ENCODE assay signal across 11 cellular contexts in genomic region chr19:756232-756631, GRCh38. TPM values are rescaled to one million over a fixed set of nuclear protein-coding genes. Genes with fewer than 3 reads are reported as not detected.
A peak's percentile ranks its signal among the peaks of the same experiment; 100 is the strongest.
DNase-seq lines count a peak whose midpoint lies in the region; ATAC-seq and TF ChIP-seq lines count a peak whose summit lies in the region.
"Had no signal": no experiment of that assay in that cellular context is flagged by ENCODE, and none has a peak within 500 bp of the region (broad histone marks: within the 10 kb centered on the region; RNA-seq: fewer than 3 reads in every experiment).

No MANE protein-coding gene starts in this region.

- intact Hi-C loops in mucosa of descending colon (cut with DNase I, micrococcal nuclease) (no loop called here), cardiac septum (cut with DNase I) (no loop called here), Right ventricle myocardium inferior (cut with DNase I) (no loop called here)

- H3K36me3 Mint-ChIP-seq in activated naive CD8-positive, alpha-beta T cell treated with anti-CD3 and anti-CD28 coated beads for 36 hours = no peaks in the 10 kb centered on the region
- H3K36me3 Mint-ChIP-seq: T-cell had no signal

- no peak overlapping the region for H3K27ac Mint-ChIP-seq in activated naive CD8-positive, alpha-beta T cell treated with anti-CD3 and anti-CD28 coated beads for 36 hours
- H3K27ac Mint-ChIP-seq: T-cell had no signal

- TF ChIP-seq POLR2A in tibial nerve (IDR thresholded peaks at IDR 0.05) = no peak

- H3K4me1 ChIP-seq in mucosa of descending colon (ENCODE audit: low read depth) (peaks cover 26% of the 10 kb centered on the region), tibial nerve (peaks cover 0 to 19% (median 0%) of the 10 kb centered on the region in 4 donors)

- H3K9me3 ChIP-seq in mucosa of descending colon = no peaks in the 10 kb centered on the region
- peaks cover 0 to 12% (median 0%) of the 10 kb centered on the region in 4 donors for H3K9me3 ChIP-seq in tibial nerve

- DNase-seq in ELF-1 (ENCODE audit: low read depth, low spot score) (peak; percentile 46), KBM-7 (peak; percentile 22), mucosa of descending colon (peak in 1 of 3 donors; percentile 43), cardiac septum (ENCODE audit: low spot score) (no peak), tibial nerve (ENCODE audit: low spot score in 2 of 2) (no peak), Right ventricle myocardium inferior (ENCODE audit: missing footprints) (no peak)
- DNase-seq in activated naive CD8-positive, alpha-beta T cell treated with anti-CD3 and anti-CD28 coated beads for 36 hours = peak; percentile 40
- DNase-seq: NCI-H1105, spleen, T-cell had no signal

- TF ChIP-seq EP300 in tibial nerve (IDR thresholded peaks at IDR 0.05) = no peak

- peak; percentile 0 for ATAC-seq in mucosa of descending colon
- no peak for ATAC-seq in Right ventricle myocardium inferior
- no peak for ATAC-seq in HG03354 (IDR thresholded peaks at IDR 0.05; ENCODE audit: poor library complexity, severe bottlenecking, unreplicated experiment)
- ATAC-seq: T-cell had no signal

- no peak overlapping the region for H3K4me3 Mint-ChIP-seq in activated naive CD8-positive, alpha-beta T cell treated with anti-CD3 and anti-CD28 coated beads for 36 hours
- H3K4me3 Mint-ChIP-seq: T-cell had no signal

- peaks cover 1% of the 10 kb centered on the region for H3K9me3 Mint-ChIP-seq in activated naive CD8-positive, alpha-beta T cell treated with anti-CD3 and anti-CD28 coated beads for 36 hours

- H3K27me3 ChIP-seq in tibial nerve = no peaks in the 10 kb centered on the region

- peaks cover 6% of the 10 kb centered on the region for H3K27me3 Mint-ChIP-seq in activated naive CD8-positive, alpha-beta T cell treated with anti-CD3 and anti-CD28 coated beads for 36 hours
- H3K27me3 Mint-ChIP-seq: T-cell had no signal

- H3K4me1 Mint-ChIP-seq in activated naive CD8-positive, alpha-beta T cell treated with anti-CD3 and anti-CD28 coated beads for 36 hours = no peaks in the 10 kb centered on the region
- H3K4me1 Mint-ChIP-seq: T-cell had no signal

- H3K36me3 ChIP-seq in mucosa of descending colon (ENCODE audit: low read depth) = peaks cover 6% of the 10 kb centered on the region
- H3K36me3 ChIP-seq in tibial nerve = no peaks in the 10 kb centered on the region
- H3K36me3 ChIP-seq: spleen had no signal

- TF ChIP-seq CTCF in mucosa of descending colon (IDR thresholded peaks at IDR 0.05) (no peak), tibial nerve (IDR thresholded peaks at IDR 0.05) (no peak)

- in situ Hi-C loops in KBM-7 (cut with MboI; ENCODE audit: low pct_unique_long_range_greater_than_20kb, low sequenced_read_pairs) = no loop called here

- no peak overlapping the region for H3K27ac ChIP-seq in tibial nerve
- H3K27ac ChIP-seq: spleen had no signal

- H3K4me3 ChIP-seq in mucosa of descending colon = no peak overlapping the region
- H3K4me3 ChIP-seq in tibial nerve = no peak overlapping the region
- H3K4me3 ChIP-seq: spleen had no signal

RNA-seq across cellular contexts. Expression of gene MISP, which starts 5.3 kb away (rescaled TPM):
- under 1 TPM in 1 of 2 experiments, not detected in 1; 0.10 TPM for total RNA-seq in activated naive CD8-positive, alpha-beta T cell treated with anti-CD3 and anti-CD28 coated beads for 36 hours
- total RNA-seq in mucosa of descending colon (100 to 1,000 TPM; 184 to 443 (median 361) TPM), cardiac septum (not detected), tibial nerve (under 1 TPM in 2 of 4 donors, not detected in 2; 0.20 to 0.30 TPM), Right ventricle myocardium inferior (not detected)
- total RNA-seq: spleen had no signal

RNA-seq across cellular contexts. Expression of gene PTBP1, which starts 41.0 kb away (rescaled TPM):
- 100 to 1,000 TPM; 799 to 818 TPM for total RNA-seq in activated naive CD8-positive, alpha-beta T cell treated with anti-CD3 and anti-CD28 coated beads for 36 hours
- total RNA-seq in mucosa of descending colon = 100 to 1,000 TPM; 204 to 305 (median 281) TPM
- 76.9 TPM for total RNA-seq in cardiac septum
- total RNA-seq in tibial nerve = 100 to 1,000 TPM; 118 to 205 (median 141) TPM
- total RNA-seq in Right ventricle myocardium inferior = 67.6 TPM

RNA-seq across cellular contexts. Expression of gene PALM, which starts 47.5 kb away (rescaled TPM):
- not detected for total RNA-seq in activated naive CD8-positive, alpha-beta T cell treated with anti-CD3 and anti-CD28 coated beads for 36 hours
- total RNA-seq in mucosa of descending colon (10 to 100 TPM in 2 of 3 donors, 1 to 10 TPM in 1; 8.1 to 58.4 (median 13.0) TPM), cardiac septum (18.9 TPM), tibial nerve (100 to 1,000 TPM in 1 of 4 donors, 10 to 100 TPM in 3; 65.7 to 101 (median 98.0) TPM), Right ventricle myocardium inferior (34.0 TPM)

Comparison
In these comparisons a context has a peak if more than half of its experiments do, and no peak if none do; other contexts are left out.
1. DNase-seq: peak in ELF-1 (single experiment), KBM-7 (single experiment) and activated naive CD8-positive, alpha-beta T cell treated with anti-CD3 and anti-CD28 coated beads for 36 hours (single experiment); none in cardiac septum (single experiment), tibial nerve (0 of 2) and Right ventricle myocardium inferior (single experiment).
2. RNA of gene MISP, which starts 5.3 kb away (total RNA-seq): 184 to 443 TPM in mucosa of descending colon; 0.20 to 0.30 TPM in tibial nerve, 0.10 TPM in activated naive CD8-positive, alpha-beta T cell treated with anti-CD3 and anti-CD28 coated beads for 36 hours, not detected in cardiac septum (single experiment) and not detected in Right ventricle myocardium inferior (single experiment); every median in the first group is over 100 times any median in the second.
3. RNA of gene PALM, which starts 47.5 kb away (total RNA-seq): 65.7 to 101 TPM in tibial nerve, 34.0 TPM in Right ventricle myocardium inferior (single experiment), 18.9 TPM in cardiac septum (single experiment) and 8.1 to 58.4 TPM in mucosa of descending colon; not detected in activated naive CD8-positive, alpha-beta T cell treated with anti-CD3 and anti-CD28 coated beads for 36 hours; every median in the first group is over 4 times any median in the second.